Comparison of ENCODE assay signal across 9 cellular contexts in genomic region chr4:15690020-15690809, GRCh38. TPM values are rescaled to one million over a fixed set of nuclear protein-coding genes. Genes with fewer than 3 reads are reported as not detected.
DNase-seq lines count a peak whose midpoint lies in the region; ATAC-seq and TF ChIP-seq lines count a peak whose summit lies in the region.
"Had no signal": no experiment of that assay in that cellular context is flagged by ENCODE, and none has a peak within 500 bp of the region (broad histone marks: within the 10 kb centered on the region; RNA-seq: fewer than 3 reads in every experiment).

No MANE protein-coding gene starts in this region.

- H3K9me3 ChIP-seq in endodermal cell (ENCODE audit: control insufficient read depth, low read length) = peaks cover 23% of the 10 kb centered on the region
- peaks cover 8% of the 10 kb centered on the region for H3K9me3 ChIP-seq in mesodermal cell (ENCODE audit: control insufficient read depth, low read length)

- H3K4me3 ChIP-seq in endodermal cell (ENCODE audit: low read length) (peak overlapping the region; percentile 26), mesodermal cell (ENCODE audit: extremely low read depth, insufficient read depth, low read length, poor library complexity, severe bottlenecking) (no peak overlapping the region)

- H3K36me3 Mint-ChIP-seq in endodermal cell (ENCODE audit: low read depth) = peaks cover 32% of the 10 kb centered on the region
- H3K36me3 Mint-ChIP-seq in activated CD8-positive, alpha-beta memory T cell treated with anti-CD3 and anti-CD28 coated beads, Interleukin-2, amount 10 ng/mL, durations not matched to agents 7 days and 5 days = peaks cover 16% of the 10 kb centered on the region

- no peaks in the 10 kb centered on the region for H3K27me3 ChIP-seq in endodermal cell (ENCODE audit: control insufficient read depth, insufficient read depth, low read length, poor library complexity, severe bottlenecking)

- CTCF ChIA-PET in activated CD8-positive, alpha-beta memory T cell treated with anti-CD3 and anti-CD28 coated beads, Interleukin-2, amount 10 ng/mL, durations not matched to agents 7 days and 5 days (lab: Charles Lee) = no interaction called here

- H3K27ac Mint-ChIP-seq in endodermal cell = peak overlapping the region; percentile 97
- no peak overlapping the region for H3K27ac Mint-ChIP-seq in activated CD8-positive, alpha-beta memory T cell treated with anti-CD3 and anti-CD28 coated beads, Interleukin-2, amount 10 ng/mL, durations not matched to agents 7 days and 5 days
- H3K27ac Mint-ChIP-seq: T-helper 17 cell had no signal

- peak overlapping the region; percentile 63 for H3K9ac ChIP-seq in endodermal cell (ENCODE audit: extremely low read depth, low read length, poor library complexity, severe bottlenecking)

- no peak overlapping the region for H3K4me3 Mint-ChIP-seq in endodermal cell
- no peak overlapping the region for H3K4me3 Mint-ChIP-seq in activated CD8-positive, alpha-beta memory T cell treated with anti-CD3 and anti-CD28 coated beads, Interleukin-2, amount 10 ng/mL, durations not matched to agents 7 days and 5 days
- H3K4me3 Mint-ChIP-seq: T-helper 17 cell had no signal

- ATAC-seq in activated CD8-positive, alpha-beta memory T cell treated with anti-CD3 and anti-CD28 coated beads, Interleukin-2, amount 10 ng/mL, durations not matched to agents 7 days and 5 days = no peak
- ATAC-seq: T-helper 17 cell had no signal

- no peak for TF ChIP-seq CTCF in endodermal cell (conservative IDR thresholded peaks at IDR 0.05)

- H3K27ac ChIP-seq in endodermal cell (ENCODE audit: low read depth, low read length) (peak overlapping the region; percentile 87), mesodermal cell (ENCODE audit: low read depth, low read length, severe bottlenecking) (peak overlapping the region; percentile 99)

- 48% methylated on average over 7 of the region's 7 CpGs; no CpG with 5 or more reads in 1 of the 2 experiments for WGBS in endodermal cell (ENCODE audit: insufficient coverage in 1 of 2, insufficient read length in 1 of 2), 2 experiments
- 0 to 25% methylated on average over 2 to 3 of the region's 7 CpGs for WGBS in mesodermal cell (ENCODE audit: insufficient coverage in 2 of 2), 2 experiments

- H3K36me3 ChIP-seq in endodermal cell (ENCODE audit: control insufficient read depth, insufficient read depth, low read length) (peaks cover 36% of the 10 kb centered on the region), mesodermal cell (ENCODE audit: control insufficient read depth, insufficient read depth, low read length) (peaks cover 43% of the 10 kb centered on the region)

- peaks cover 26% of the 10 kb centered on the region for H3K4me1 Mint-ChIP-seq in endodermal cell
- H3K4me1 Mint-ChIP-seq in activated CD8-positive, alpha-beta memory T cell treated with anti-CD3 and anti-CD28 coated beads, Interleukin-2, amount 10 ng/mL, durations not matched to agents 7 days and 5 days = no peaks in the 10 kb centered on the region

- no peaks in the 10 kb centered on the region for H3K27me3 Mint-ChIP-seq in endodermal cell (ENCODE audit: insufficient read depth)
- H3K27me3 Mint-ChIP-seq in activated CD8-positive, alpha-beta memory T cell treated with anti-CD3 and anti-CD28 coated beads, Interleukin-2, amount 10 ng/mL, durations not matched to agents 7 days and 5 days = no peaks in the 10 kb centered on the region
- H3K27me3 Mint-ChIP-seq: T-helper 17 cell had no signal

- H3K4me1 ChIP-seq in endodermal cell (ENCODE audit: control insufficient read depth, insufficient read depth, low read length) = peaks cover 4% of the 10 kb centered on the region
- H3K4me1 ChIP-seq in mesodermal cell (ENCODE audit: control insufficient read depth, insufficient read depth, low read length, poor library complexity, severe bottlenecking) = peaks cover 43% of the 10 kb centered on the region

- H3K9me3 Mint-ChIP-seq in endodermal cell = peaks cover 5% of the 10 kb centered on the region
- no peaks in the 10 kb centered on the region for H3K9me3 Mint-ChIP-seq in activated CD8-positive, alpha-beta memory T cell treated with anti-CD3 and anti-CD28 coated beads, Interleukin-2, amount 10 ng/mL, durations not matched to agents 7 days and 5 days (ENCODE audit: low read depth)

- DNase-seq in COLO829 (ENCODE audit: low spot score) (peak; percentile 61), NOMO-1 treated with DMSO at 0.1 percent for 48 hours (lab: John Stamatoyannopoulos, UW; ENCODE audit: unreplicated experiment) (peak; percentile 87), endodermal cell (peak; percentile 66), OCI-M2 (lab: John Stamatoyannopoulos, UW; ENCODE audit: unreplicated experiment) (no peak), NCI-H69 (lab: John Stamatoyannopoulos, UW) (no peak)
- DNase-seq in stimulated activated CD8-positive, alpha-beta memory T cell treated with anti-CD3 and anti-CD28 coated beads, Interleukin-4, amount 100 ng/mL, for 48 hours = no peak
- DNase-seq in activated CD8-positive, alpha-beta memory T cell treated with anti-CD3 and anti-CD28 coated beads, Interleukin-2, amount 10 ng/mL, durations not matched to agents 7 days and 5 days = no peak
- DNase-seq: T-helper 17 cell had no signal

RNA-seq across cellular contexts. Expression of gene FAM200B, which starts 8.6 kb away (rescaled TPM):
- 10 to 100 TPM; 18.1 to 27.8 TPM for total RNA-seq in endodermal cell
- polyA plus RNA-seq in endodermal cell (2013, experiment 1 of 2) = 40.1 TPM
- 47.0 TPM for polyA plus RNA-seq in endodermal cell (2013, experiment 2 of 2)
- 57.9 TPM for polyA plus RNA-seq in mesodermal cell (2013, experiment 1 of 2)
- 63.9 TPM for polyA plus RNA-seq in mesodermal cell (2013, experiment 2 of 2)
- total RNA-seq in activated CD8-positive, alpha-beta memory T cell treated with anti-CD3 and anti-CD28 coated beads, Interleukin-2, amount 10 ng/mL, durations not matched to agents 7 days and 5 days = 10 to 100 TPM in 1 of 2 experiments, 1 to 10 TPM in 1; 9.7 to 14.0 TPM

RNA-seq across cellular contexts. Expression of gene BST1, which starts 12.7 kb away (rescaled TPM):
- under 1 TPM; 0.44 to 0.53 TPM for total RNA-seq in endodermal cell
- polyA plus RNA-seq in endodermal cell (2013, experiment 1 of 2) = 0.85 TPM
- polyA plus RNA-seq in endodermal cell (2013, experiment 2 of 2) = 0.87 TPM
- 4.0 TPM for polyA plus RNA-seq in mesodermal cell (2013, experiment 1 of 2)
- 3.1 TPM for polyA plus RNA-seq in mesodermal cell (2013, experiment 2 of 2)
- under 1 TPM; 0.40 to 0.70 TPM for total RNA-seq in activated CD8-positive, alpha-beta memory T cell treated with anti-CD3 and anti-CD28 coated beads, Interleukin-2, amount 10 ng/mL, durations not matched to agents 7 days and 5 days

RNA-seq across cellular contexts. Expression of gene FBXL5, which starts 35.1 kb away (rescaled TPM):
- total RNA-seq in endodermal cell = 10 to 100 TPM; 60.3 to 88.4 TPM
- 64.0 TPM for polyA plus RNA-seq in endodermal cell (2013, experiment 1 of 2)
- polyA plus RNA-seq in endodermal cell (2013, experiment 2 of 2) = 67.2 TPM
- polyA plus RNA-seq in mesodermal cell (2013, experiment 1 of 2) = 81.9 TPM
- 78.0 TPM for polyA plus RNA-seq in mesodermal cell (2013, experiment 2 of 2)
- total RNA-seq in activated CD8-positive, alpha-beta memory T cell treated with anti-CD3 and anti-CD28 coated beads, Interleukin-2, amount 10 ng/mL, durations not matched to agents 7 days and 5 days = 10 to 100 TPM; 37.0 to 51.8 TPM

Comparison
In these comparisons a context has a peak if more than half of its experiments do, and no peak if none do; other contexts are left out.
1. DNase-seq: peak in COLO829 (single experiment), NOMO-1 treated with DMSO at 0.1 percent for 48 hours (single experiment) and endodermal cell (single experiment); none in OCI-M2 (single experiment), NCI-H69 (single experiment), stimulated activated CD8-positive, alpha-beta memory T cell treated with anti-CD3 and anti-CD28 coated beads, Interleukin-4, amount 100 ng/mL, for 48 hours (single experiment) and activated CD8-positive, alpha-beta memory T cell treated with anti-CD3 and anti-CD28 coated beads, Interleukin-2, amount 10 ng/mL, durations not matched to agents 7 days and 5 days (single experiment).